8 cellular contexts compared by ENCODE assay signal in genomic region chr1:246724725-246725095, GRCh38. TPM values are rescaled to one million over a fixed set of nuclear protein-coding genes. Genes with fewer than 3 reads are reported as not detected.
DNase-seq lines count a peak whose midpoint lies in the region; ATAC-seq and TF ChIP-seq lines count a peak whose summit lies in the region.

No MANE protein-coding gene starts in this region.

- peak; percentile 60 for DNase-seq in DMS 273 treated with DMSO at 0.1 percent for 48 hours (lab: John Stamatoyannopoulos, UW)
- DNase-seq in RPMI7951 (ENCODE audit: low read depth): peak; percentile 40
- DNase-seq in coronary artery (ENCODE audit: low spot score): no peak
- DNase-seq in lower lobe of right lung: no peak
- no peak for DNase-seq in tibial artery
- DNase-seq in NCI-H774 (lab: John Stamatoyannopoulos, UW): no peak

- H3K4me3 ChIP-seq in coronary artery: peak overlapping the region; percentile 91
- peak overlapping the region; percentile 69 for H3K4me3 ChIP-seq in lower lobe of right lung
- peak overlapping the region; percentile 72 to 73 for H3K4me3 ChIP-seq in tibial artery

- H3K36me3 ChIP-seq in lower lobe of right lung: peaks cover 24% of the 10 kb centered on the region
- H3K36me3 ChIP-seq in tibial artery: peaks cover 24 to 29% (median 25%) of the 10 kb centered on the region in 3 donors

- intact Hi-C loops in lower lobe of right lung (cut with DNase I): no loop called here
- intact Hi-C loops in tibial artery (cut with DNase I; ENCODE audit: low total_unique reads): no loop called here

- H3K27ac ChIP-seq in coronary artery (peak overlapping the region; percentile 66 to 91), lower lobe of right lung (peak overlapping the region; percentile 82), tibial artery (peak overlapping the region; percentile 76 to 80)

- ATAC-seq in GM19438 (IDR thresholded peaks at IDR 0.05; ENCODE audit: low read depth, unreplicated experiment) (peak; percentile 18), HG03575 (IDR thresholded peaks at IDR 0.05; ENCODE audit: extremely low read depth, insufficient number of reproducible peaks, low FRiP score, unreplicated experiment) (peak; percentile 14), lower lobe of right lung (peak; percentile 67 to 68)

- H3K9me3 ChIP-seq in lower lobe of right lung: peaks cover 4% of the 10 kb centered on the region
- H3K9me3 ChIP-seq in tibial artery: peaks cover 0 to 4% (median 0%) of the 10 kb centered on the region in 3 donors

- H3K27me3 ChIP-seq in lower lobe of right lung (ENCODE audit: low read depth) (no peaks in the 10 kb centered on the region), tibial artery (no peaks in the 10 kb centered on the region)

- TF ChIP-seq CTCF in coronary artery (IDR thresholded peaks at IDR 0.05) (no peak), lower lobe of right lung (IDR thresholded peaks at IDR 0.05) (no peak), tibial artery (IDR thresholded peaks at IDR 0.05) (no peak)

- H3K4me1 ChIP-seq in lower lobe of right lung: peaks cover 12% of the 10 kb centered on the region
- peaks cover 0 to 7% (median 3%) of the 10 kb centered on the region in 4 donors for H3K4me1 ChIP-seq in tibial artery

RNA-seq across cellular contexts. Expression of gene SCCPDH, which starts 0.5 kb away (rescaled TPM):
- 25.8 and 31.8 TPM in 2 replicates for total RNA-seq in RPMI7951 (2014; rRNA removed; shearing (Covaris generic))
- 35.3 TPM for total RNA-seq in lower lobe of right lung

Comparison
In these comparisons a context has a peak if more than half of its experiments do, and no peak if none do; other contexts are left out.
1. DNase-seq: peak in DMS 273 treated with DMSO at 0.1 percent for 48 hours (single experiment) and RPMI7951 (single experiment); none in coronary artery (single experiment), lower lobe of right lung (single experiment), tibial artery (0 of 2) and NCI-H774 (single experiment).
2. ATAC-seq: peak in every context shown above with its lines; median percentile 68 in lower lobe of right lung; 18 in GM19438; 14 in HG03575.
3. Peak in every context shown above with its lines, with median percentiles within 50 percentile points of each other: H3K27ac ChIP-seq and H3K4me3 ChIP-seq.